1 cellular context compared by ENCODE assay signal in genomic region chr7:140229591-140230516, GRCh38.
TF ChIP-seq lines count a peak whose summit lies in the region.

No MANE protein-coding gene starts in this region.

TF ChIP-seq in HepG2, 621 proteins besides CTCF, POLR2A, EP300 and RAD21 (continued from another document and continues in another):
- TF ChIP-seq TOE1 (CRISPR knock-in tag; IDR thresholded peaks at IDR 0.05), result 0 out of 2 replicates have a peak, but pooled peaks have one; percentile 67
- peak; percentile 82 for TF ChIP-seq ZMYM2 (CRISPR knock-in tag; IDR thresholded peaks at IDR 0.05)
- TF ChIP-seq IRF9 (CRISPR knock-in tag; IDR thresholded peaks at IDR 0.05; ENCODE audit: borderline replicate concordance), result no peak; the same call in 1 of the 2 replicates
- TF ChIP-seq FOSL1 (CRISPR knock-in tag; IDR thresholded peaks at IDR 0.05; ENCODE audit: borderline replicate concordance), result no peak
- peak; percentile 94 for TF ChIP-seq HMG20B (CRISPR knock-in tag; conservative IDR thresholded peaks at IDR 0.05)
- TF ChIP-seq ARID4A (CRISPR knock-in tag; IDR thresholded peaks at IDR 0.05; ENCODE audit: borderline replicate concordance), result peak; percentile 48
- TF ChIP-seq MNT (IDR thresholded peaks at IDR 0.05), result peak; percentile 22; the same call in 1 of the 2 replicates
- TF ChIP-seq ZNF784 (CRISPR knock-in tag; IDR thresholded peaks at IDR 0.05; ENCODE audit: borderline replicate concordance), result no peak; the same call in 1 of the 2 replicates
- TF ChIP-seq ZNF512B (CRISPR knock-in tag; IDR thresholded peaks at IDR 0.05; ENCODE audit: borderline replicate concordance), result 0 out of 2 replicates have a peak, but pooled peaks have one; percentile 41
- peak; percentile 88 for TF ChIP-seq NR2F2 (IDR thresholded peaks at IDR 0.05; ENCODE audit: borderline replicate concordance, low read depth)
- TF ChIP-seq NFYB (CRISPR knock-in tag; IDR thresholded peaks at IDR 0.05), result peak; percentile 53
- TF ChIP-seq NFATC3 (CRISPR knock-in tag; IDR thresholded peaks at IDR 0.05), result no peak
- peak; percentile 36; the same call in 1 of the 2 replicates for TF ChIP-seq CEBPB (IDR thresholded peaks at IDR 0.05; ENCODE audit: borderline replicate concordance, low read depth, low read length)
- TF ChIP-seq TAF1 (CRISPR knock-in tag; IDR thresholded peaks at IDR 0.05), result peak; percentile 58; the same call in 1 of the 2 replicates
- no peak for TF ChIP-seq CC2D1A (CRISPR knock-in tag; IDR thresholded peaks at IDR 0.05)
- TF ChIP-seq JUN (CRISPR knock-in tag; IDR thresholded peaks at IDR 0.05), result peak; percentile 74; the same call in 1 of the 2 replicates
- TF ChIP-seq NKX3-1 (CRISPR knock-in tag; IDR thresholded peaks at IDR 0.05), result peak; percentile 90
- no peak for TF ChIP-seq TBP (CRISPR knock-in tag; IDR thresholded peaks at IDR 0.05)
- no peak for TF ChIP-seq FLYWCH1 (CRISPR knock-in tag; IDR thresholded peaks at IDR 0.05)
- TF ChIP-seq ZNF770 (CRISPR knock-in tag; IDR thresholded peaks at IDR 0.05), result peak; percentile 46; the same call in 1 of the 2 replicates
- peak; percentile 97 for TF ChIP-seq PAXIP1 (CRISPR knock-in tag; conservative IDR thresholded peaks at IDR 0.05)
- no peak for TF ChIP-seq DZIP1 (CRISPR knock-in tag; IDR thresholded peaks at IDR 0.05)
- TF ChIP-seq ZNF580 (CRISPR knock-in tag; IDR thresholded peaks at IDR 0.05; ENCODE audit: borderline replicate concordance, low read depth), result peak; percentile 92
- TF ChIP-seq FOXP4 (CRISPR knock-in tag; IDR thresholded peaks at IDR 0.05), result peak; percentile 99
- peak; percentile 95 for TF ChIP-seq IRF2 (CRISPR knock-in tag; IDR thresholded peaks at IDR 0.05)
- peak; percentile 62 for TF ChIP-seq DRAP1 (CRISPR knock-in tag; IDR thresholded peaks at IDR 0.05)
- 0 out of 2 replicates have a peak, but pooled peaks have one; percentile 59 for TF ChIP-seq THAP7 (CRISPR knock-in tag; IDR thresholded peaks at IDR 0.05)
